ENCODE assay signal across 1 cellular context in the genomic region with DNA sequence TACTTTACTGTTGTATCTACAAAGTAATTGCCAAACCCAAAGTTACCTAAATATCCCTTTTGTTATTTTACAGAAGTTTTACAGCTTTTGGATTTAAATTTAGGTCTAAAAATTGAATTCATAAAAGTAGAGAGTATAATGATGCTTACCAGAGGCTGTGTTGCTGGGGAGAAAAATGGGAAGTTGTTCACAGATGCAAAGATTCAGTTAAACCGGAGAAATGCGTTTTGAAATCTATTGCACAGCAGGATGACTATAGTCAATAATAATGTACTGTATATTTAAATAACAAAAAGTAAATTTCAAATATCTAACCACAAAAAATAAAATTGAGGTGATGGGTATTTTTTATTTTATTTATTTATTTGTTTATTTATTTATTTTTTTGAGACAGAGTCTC.
TF ChIP-seq lines count a peak whose summit lies in the region.

No MANE protein-coding gene starts in this region.

TF ChIP-seq in HepG2, 621 proteins besides CTCF, POLR2A, EP300 and RAD21:
- TF ChIP-seq, protein P1, sequence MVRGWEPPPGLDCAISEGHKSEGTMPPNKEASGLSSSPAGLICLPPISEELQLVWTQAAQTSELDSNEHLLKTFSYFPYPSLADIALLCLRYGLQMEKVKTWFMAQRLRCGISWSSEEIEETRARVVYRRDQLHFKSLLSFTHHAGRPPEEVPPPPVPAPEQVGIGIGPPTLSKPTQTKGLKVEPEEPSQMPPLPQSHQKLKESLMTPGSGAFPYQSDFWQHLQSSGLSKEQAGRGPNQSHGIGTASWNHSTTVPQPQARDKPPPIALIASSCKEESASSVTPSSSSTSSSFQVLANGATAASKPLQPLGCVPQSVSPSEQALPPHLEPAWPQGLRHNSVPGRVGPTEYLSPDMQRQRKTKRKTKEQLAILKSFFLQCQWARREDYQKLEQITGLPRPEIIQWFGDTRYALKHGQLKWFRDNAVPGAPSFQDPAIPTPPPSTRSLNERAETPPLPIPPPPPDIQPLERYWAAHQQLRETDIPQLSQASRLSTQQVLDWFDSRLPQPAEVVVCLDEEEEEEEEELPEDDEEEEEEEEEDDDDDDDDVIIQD (CRISPR knock-in tag; IDR thresholded peaks at IDR 0.05; ENCODE audit: low read depth) = no peak
- no peak for TF ChIP-seq TCF7L2 (IDR thresholded peaks at IDR 0.05; ENCODE audit: low read depth, low read length)
- TF ChIP-seq KAT8 (CRISPR knock-in tag; IDR thresholded peaks at IDR 0.05) = no peak
- no peak for TF ChIP-seq ZSCAN25 (CRISPR knock-in tag; IDR thresholded peaks at IDR 0.05)
